Comparison of ENCODE assay signal across 32 cellular contexts in the genomic region with DNA sequence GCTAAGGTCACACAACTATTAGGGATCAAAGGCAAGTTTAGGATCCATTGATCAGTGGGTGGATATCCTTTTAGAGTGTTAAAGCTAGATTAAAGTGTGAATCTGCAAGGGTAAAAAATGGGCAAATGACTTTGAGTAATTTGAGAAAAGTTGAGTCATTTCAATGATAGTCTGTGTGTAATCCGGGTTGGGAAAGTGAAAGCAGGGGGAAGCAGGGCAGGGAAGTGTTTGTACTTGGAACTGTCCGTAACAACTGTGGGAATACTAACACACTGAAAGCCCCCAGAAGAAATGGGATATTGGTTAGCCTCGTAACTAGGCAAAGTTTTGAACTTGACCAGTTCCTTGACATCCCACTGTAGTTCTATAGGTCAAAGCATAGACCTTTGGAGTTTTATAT.
"Had no signal": no experiment of that assay in that cellular context is flagged by ENCODE, and none has a peak within 500 bp of the region (broad histone marks: within the 10 kb centered on the region; RNA-seq: fewer than 3 reads in every experiment).

No MANE protein-coding gene starts in this region.

- DNase-seq: activated CD4-positive, alpha-beta memory T cell treated with anti-CD3 and anti-CD28 coated beads, Interleukin-2, amount 10 ng/mL, durations not matched to agents 7 days and 5 days; activated CD4-positive, alpha-beta T cell treated with anti-CD3 and anti-CD28 coated beads, Interleukin-2, amount 50 U/mL, for 1 hour; activated CD4-positive, CD25-positive, alpha-beta regulatory T cell; activated gamma-delta T cell treated with Interleukin-2 at 50 U/mL for 16 hours; activated naive CD4-positive, alpha-beta T cell treated with anti-CD3 and anti-CD28 coated beads, Interleukin-2, amount 10 ng/mL, durations not matched to agents 7 days and 5 days; activated naive CD8-positive, alpha-beta T cell treated with anti-CD3 and anti-CD28 coated beads, Interleukin-2, amount 10 ng/mL, durations not matched to agents 7 days and 5 days; activated T-cell treated with anti-CD3 and anti-CD28 coated beads, Interleukin-2, amount 50 U/mL, for 72 hours; adrenal gland; body of pancreas; central memory CD4-positive, alpha-beta T cell; MG63; MV-4-11; NCI-H1092 treated with DMSO at 0.1 percent for 48 hours; NCI-H1417 treated with DMSO at 0.1 percent for 48 hours; NCI-H1694; NCI-H2029; NCI-H2107; NCI-H2171 treated with DMSO at 0.1 percent for 48 hours; NCI-H226; NCI-H526; NCI-H774; Peyer's patch; SHP77; T-helper 2 cell; T1000 had no signal

- H3K4me3 ChIP-seq: adrenal gland, ascending aorta, body of pancreas, MG63, Peyer's patch, SJSA1 had no signal

- H3K4me1 ChIP-seq: adrenal gland, ascending aorta, body of pancreas, Peyer's patch, SJSA1 had no signal

- H3K36me3 ChIP-seq: adrenal gland, ascending aorta, MG63, Peyer's patch, SJSA1 had no signal

- H3K9me3 ChIP-seq: ascending aorta, body of pancreas, MG63, Peyer's patch had no signal

- FAIRE-seq: bronchial epithelial cell, TTC549 had no signal

- H3K27me3 ChIP-seq: adrenal gland, ascending aorta, body of pancreas, MG63, Peyer's patch, SJSA1 had no signal

- H3K27ac ChIP-seq: adrenal gland, ascending aorta, body of pancreas, Peyer's patch, RWPE1, SJSA1, VCaP had no signal

- ATAC-seq: activated T-cell treated with anti-CD3 and anti-CD28 coated beads, Interleukin-2, amount 50 U/mL, for 72 hours; body of pancreas; SK-N-SH treated with all-trans-retinoic acid at 6 μM for 48 hours had no signal
